ENCODE assay signal across 9 cellular contexts in genomic region chr14:55373784-55374725, GRCh38. TPM values are rescaled to one million over a fixed set of nuclear protein-coding genes. Genes with fewer than 3 reads are reported as not detected.
A peak's percentile ranks its signal among the peaks of the same experiment; 100 is the strongest.
DNase-seq lines count a peak whose midpoint lies in the region; ATAC-seq and TF ChIP-seq lines count a peak whose summit lies in the region.
"Had no signal": no experiment of that assay in that cellular context is flagged by ENCODE, and none has a peak within 500 bp of the region (broad histone marks: within the 10 kb centered on the region; RNA-seq: fewer than 3 reads in every experiment).

No MANE protein-coding gene starts in this region.

- H3K4me3 ChIP-seq in KMS-11 (IDR thresholded peaks at IDR 0.05; ENCODE audit: insufficient read depth, low read depth, low read length) (no peak overlapping the region), mucosa of descending colon (no peak overlapping the region)

- no peak for TF ChIP-seq CTCF in KMS-11 (conservative IDR thresholded peaks at IDR 0.05; ENCODE audit: low read depth, low read length)
- no peak for TF ChIP-seq CTCF in mucosa of descending colon (IDR thresholded peaks at IDR 0.05)

- no peaks in the 10 kb centered on the region for H3K27me3 ChIP-seq in KMS-11 (ENCODE audit: insufficient read depth, low read depth)

- peaks cover 52% of the 10 kb centered on the region for H3K4me1 Mint-ChIP-seq in activated naive CD4-positive, alpha-beta T cell treated with anti-CD3 and anti-CD28 coated beads, Interleukin-2, amount 50 U/mL, for 24 hours

- peak overlapping the region; percentile 82 for H3K4me3 Mint-ChIP-seq in activated naive CD4-positive, alpha-beta T cell treated with anti-CD3 and anti-CD28 coated beads, Interleukin-2, amount 50 U/mL, for 24 hours
- H3K4me3 Mint-ChIP-seq: nephron progenitor cell had no signal

- no peak overlapping the region for H2AFZ ChIP-seq in KMS-11 (ENCODE audit: low read depth)

- H3K36me3 ChIP-seq in KMS-11 (ENCODE audit: insufficient read depth) (no peaks in the 10 kb centered on the region), mucosa of descending colon (ENCODE audit: low read depth) (peaks cover 3% of the 10 kb centered on the region)

- no peaks in the 10 kb centered on the region for H3K79me2 ChIP-seq in KMS-11 (ENCODE audit: insufficient read depth, low read depth)

- ATAC-seq in GM18511 (IDR thresholded peaks at IDR 0.05; ENCODE audit: unreplicated experiment) = peak; percentile 75
- peak; percentile 87 for ATAC-seq in mucosa of descending colon

- H3K27me3 Mint-ChIP-seq in activated naive CD4-positive, alpha-beta T cell treated with anti-CD3 and anti-CD28 coated beads, Interleukin-2, amount 50 U/mL, for 24 hours = no peaks in the 10 kb centered on the region

- H3K36me3 Mint-ChIP-seq in activated naive CD4-positive, alpha-beta T cell treated with anti-CD3 and anti-CD28 coated beads, Interleukin-2, amount 50 U/mL, for 24 hours = peaks cover 25% of the 10 kb centered on the region

- H3K9ac ChIP-seq in KMS-11 = no peak overlapping the region

- no peak for DNase-seq in mucosa of descending colon
- no peak for DNase-seq in GF-D8 (lab: John Stamatoyannopoulos, UW)
- DNase-seq in NOMO-1 treated with DMSO at 0.1 percent for 48 hours (lab: John Stamatoyannopoulos, UW; ENCODE audit: unreplicated experiment) = no peak
- DNase-seq in DMS79 treated with DMSO at 0.1 percent for 48 hours (lab: John Stamatoyannopoulos, UW) = no peak
- no peak for DNase-seq in HuH-7.5 (ENCODE audit: low spot score)
- DNase-seq: nephron progenitor cell had no signal

- intact Hi-C loops in mucosa of descending colon (cut with DNase I, micrococcal nuclease) = no loop called here

- no peaks in the 10 kb centered on the region for H3K9me3 ChIP-seq in mucosa of descending colon

- 0 out of 2 replicates have a peak overlapping the region, but pooled peaks have one; percentile 3 for H3K4me2 ChIP-seq in KMS-11

- no peaks in the 10 kb centered on the region for H3K9me3 Mint-ChIP-seq in activated naive CD4-positive, alpha-beta T cell treated with anti-CD3 and anti-CD28 coated beads, Interleukin-2, amount 50 U/mL, for 24 hours
- H3K9me3 Mint-ChIP-seq: nephron progenitor cell had no signal

- no peak overlapping the region for H3K27ac ChIP-seq in KMS-11

- peaks cover 8% of the 10 kb centered on the region for H3K4me1 ChIP-seq in KMS-11 (ENCODE audit: low read depth, poor library complexity, severe bottlenecking)
- H3K4me1 ChIP-seq in mucosa of descending colon (ENCODE audit: low read depth) = no peaks in the 10 kb centered on the region

- no peaks in the 10 kb centered on the region for H4K20me1 ChIP-seq in KMS-11 (ENCODE audit: insufficient read depth)

- peak overlapping the region; percentile 99 for H3K27ac Mint-ChIP-seq in activated naive CD4-positive, alpha-beta T cell treated with anti-CD3 and anti-CD28 coated beads, Interleukin-2, amount 50 U/mL, for 24 hours
- H3K27ac Mint-ChIP-seq: nephron progenitor cell had no signal

RNA-seq across cellular contexts. Expression of gene ATG14, which starts 37.6 kb away (rescaled TPM):
- total RNA-seq in mucosa of descending colon = 10 to 100 TPM in 2 of 3 donors, 1 to 10 TPM in 1; 8.3 to 15.1 (median 10.8) TPM
